26 cellular contexts compared by ENCODE assay signal in genomic region chr4:101251261-101251660, GRCh38.
DNase-seq lines count a peak whose midpoint lies in the region; ATAC-seq, FAIRE-seq and TF ChIP-seq lines count a peak whose summit lies in the region.
"Had no signal": no experiment of that assay in that cellular context is flagged by ENCODE, and none has a peak within 500 bp of the region (broad histone marks: within the 10 kb centered on the region; RNA-seq: fewer than 3 reads in every experiment).

No MANE protein-coding gene starts in this region.

- no peak for TF ChIP-seq POLR2A in endothelial cell of umbilical vein (IDR thresholded peaks at IDR 0.05; ENCODE audit: low read depth, low read length)

- H3K4me3 ChIP-seq in endothelial cell of umbilical vein (replicated peaks in 1 of 3; ENCODE audit: insufficient read depth in 1 of 3, low read depth in 1 of 3, low read length in 3 of 3) = no peak overlapping the region
- H3K4me3 ChIP-seq: A549; BLaER1 treated with 17β-estradiol and CSF1 and Interleukin-3, amounts not matched to agents 10 nM and 100 nM; HAP-1 had no signal

- dilution Hi-C loops in endothelial cell of umbilical vein (cut with MboI; ENCODE audit: extremely low pct_ligation_motif_present, low sequenced_read_pairs) = no loop called here

- H3K9ac ChIP-seq in endothelial cell of umbilical vein (replicated peaks; ENCODE audit: extremely low read depth, insufficient read depth, low read length) = no peak overlapping the region
- H3K9ac ChIP-seq: BLaER1 treated with 17β-estradiol and CSF1 and Interleukin-3, amounts not matched to agents 10 nM and 100 nM had no signal

- no TSS peak for BruUV-seq in endothelial cell of umbilical vein (replicated peaks; lab: Mats Ljungman, UMichigan)

- no peaks in the 10 kb centered on the region for H3K36me3 ChIP-seq in endothelial cell of umbilical vein (ENCODE audit: control insufficient read depth in 2 of 2, extremely low read depth in 1 of 2, insufficient read depth in 2 of 2, low read length in 2 of 2)
- H3K36me3 ChIP-seq: BE2C, HAP-1 had no signal

- H3K27me3 ChIP-seq in endothelial cell of umbilical vein (ENCODE audit: control insufficient read depth in 2 of 2, insufficient read depth in 2 of 2, low read length in 2 of 2) = no peaks in the 10 kb centered on the region
- H3K27me3 ChIP-seq: BE2C; BLaER1 treated with 17β-estradiol and CSF1 and Interleukin-3, amounts not matched to agents 10 nM and 100 nM had no signal

- no peak overlapping the region for H3K4me2 ChIP-seq in endothelial cell of umbilical vein (ENCODE audit: insufficient read depth, low read length)
- H3K4me2 ChIP-seq: A549; BLaER1 treated with 17β-estradiol and CSF1 and Interleukin-3, amounts not matched to agents 10 nM and 100 nM had no signal

- intact Hi-C loops in endothelial cell of umbilical vein (cut with micrococcal nuclease) = no loop called here

- no peak for FAIRE-seq in endothelial cell of umbilical vein (lab: Jason Lieb, UNC)
- FAIRE-seq: A549, D721Med, GM12891, H54 had no signal

- CTCF ChIA-PET in endothelial cell of umbilical vein (lab: Charles Lee) (interaction anchor here (1.6 kb wide), 1 partner anchor 14 kb away, joined by 5 read pairs; no protein-coding TSS in a partner anchor), RWPE1 (lab: Yijun Ruan, JAX) (interaction anchor here (1.0 kb wide), 1 partner anchor 19 kb away, joined by 3 read pairs; no protein-coding TSS in a partner anchor)

- TF ChIP-seq CTCF in 22Rv1 (IDR thresholded peaks at IDR 0.05) (no peak), VCaP (conservative IDR thresholded peaks at IDR 0.05) (no peak), endothelial cell of umbilical vein (IDR thresholded peaks at IDR 0.05; ENCODE audit: extremely low read depth in 1 of 2, insufficient read depth in 1 of 2, low read depth in 1 of 2, low read length in 2 of 2) (no peak), RWPE1 (conservative IDR thresholded peaks at IDR 0.05; ENCODE audit: low read depth) (no peak)

- no peak for ATAC-seq in GM18517 (IDR thresholded peaks at IDR 0.05; ENCODE audit: unreplicated experiment)
- ATAC-seq: A549 had no signal

- peaks cover 2% of the 10 kb centered on the region for H4K20me1 ChIP-seq in endothelial cell of umbilical vein (replicated peaks; ENCODE audit: control insufficient read depth, extremely low read depth, insufficient read depth, low read length)

- H3K4me1 ChIP-seq in endothelial cell of umbilical vein (ENCODE audit: control insufficient read depth, extremely low read depth, insufficient read depth, low read length) = peaks cover 17% of the 10 kb centered on the region

- POLR2A ChIA-PET in endothelial cell of umbilical vein (lab: Charles Lee) (no interaction called here), RWPE1 (lab: Yijun Ruan, JAX; ENCODE audit: low non-redundant PET) (no interaction called here)

- H3K9me1 ChIP-seq in endothelial cell of umbilical vein (replicated peaks; ENCODE audit: control insufficient read depth, extremely low read depth, insufficient read depth, low read length) = no peaks in the 10 kb centered on the region

- H2AFZ ChIP-seq in endothelial cell of umbilical vein (ENCODE audit: low read depth, low read length) = no peak overlapping the region

- in situ Hi-C loops in G401 (cut with HindIII; ENCODE audit: low sequenced_read_pairs) = no loop called here

- H3K79me2 ChIP-seq in endothelial cell of umbilical vein (ENCODE audit: control insufficient read depth, insufficient read depth, low read length) = peaks cover 2% of the 10 kb centered on the region

- DNase-seq in NCI-H69 (lab: John Stamatoyannopoulos, UW) = peak; percentile 5
- DNase-seq in endothelial cell of umbilical vein (ENCODE audit: low read depth, low spot score) = peak; percentile 58
- no peak for DNase-seq in NCI-H2227 (lab: John Stamatoyannopoulos, UW; ENCODE audit: unreplicated experiment)
- no peak for DNase-seq in G401 (ENCODE audit: low spot score)
- DNase-seq in RWPE1 (ENCODE audit: low spot score) = no peak
- DNase-seq: 8988T; ACHN; AML-193; BE2C; CD4-positive, alpha-beta T cell; CD8-positive, alpha-beta memory T cell; DMS 273 treated with DMSO at 0.1 percent for 48 hours; DMS79; EL; GF-D8; GOT3; HFFc6 had no signal

- peak overlapping the region; percentile 97 for H3K27ac ChIP-seq in 22Rv1
- H3K27ac ChIP-seq in VCaP = peak overlapping the region; percentile 84
- no peak overlapping the region for H3K27ac ChIP-seq in endothelial cell of umbilical vein (ENCODE audit: insufficient read depth, low read depth, low read length)
- H3K27ac ChIP-seq in RWPE1 = no peak overlapping the region
- H3K27ac ChIP-seq: A549; BLaER1 treated with 17β-estradiol and CSF1 and Interleukin-3, amounts not matched to agents 10 nM and 100 nM had no signal

- no peaks in the 10 kb centered on the region for H3K9me3 ChIP-seq in endothelial cell of umbilical vein (replicated peaks; ENCODE audit: control insufficient read depth, insufficient read depth, low read length)
- H3K9me3 ChIP-seq: A549; BE2C; BLaER1 treated with 17β-estradiol and CSF1 and Interleukin-3, amounts not matched to agents 10 nM and 100 nM; HAP-1 had no signal

TF ChIP-seq in endothelial cell of umbilical vein, 7 proteins besides CTCF, POLR2A, EP300 and RAD21:
- TF ChIP-seq JUN (IDR thresholded peaks at IDR 0.05; ENCODE audit: borderline replicate concordance, insufficient read depth, insufficient read length, low read depth) (no peak), MAX (IDR thresholded peaks at IDR 0.05; ENCODE audit: insufficient read depth, insufficient read length) (no peak), FOS (IDR thresholded peaks at IDR 0.05; ENCODE audit: borderline replicate concordance, insufficient read depth, low read length) (no peak), POLR2AphosphoS5 (IDR thresholded peaks at IDR 0.05; ENCODE audit: insufficient read depth, low read depth, low read length) (no peak), MYC (IDR thresholded peaks at IDR 0.05; ENCODE audit: low read depth, low read length) (no peak), EZH2 (IDR thresholded peaks at IDR 0.05; ENCODE audit: borderline replicate concordance, low read depth, low read length, severe bottlenecking) (no peak), GATA2 (IDR thresholded peaks at IDR 0.05; ENCODE audit: insufficient read depth, insufficient read length, low read depth, low read length) (no peak)
TF ChIP-seq in endothelial cell of umbilical vein: peak in this region for 0.

Comparison
In these comparisons a context has a peak if more than half of its experiments do, and no peak if none do; other contexts are left out.
1. H3K27ac ChIP-seq: peak in 22Rv1 (single experiment) and VCaP (single experiment); none in endothelial cell of umbilical vein (single experiment) and RWPE1 (single experiment).
2. DNase-seq: peak in NCI-H69 (single experiment) and endothelial cell of umbilical vein (single experiment); none in NCI-H2227 (single experiment), G401 (single experiment) and RWPE1 (single experiment).